Comparison of ENCODE assay signal across 8 cellular contexts in genomic region chr22:29267858-29268510, GRCh38. TPM values are rescaled to one million over a fixed set of nuclear protein-coding genes. Genes with fewer than 3 reads are reported as not detected.
DNase-seq lines count a peak whose midpoint lies in the region; ATAC-seq and TF ChIP-seq lines count a peak whose summit lies in the region.

Gene EWSR1 (plus strand): TSS chr22:29268268. CDS start chr22:29268337, 69 bp downstream.
Gene RHBDD3 (minus strand): TSS chr22:29267981. CDS start chr22:29265626, 2,355 bp downstream.

- H3K27me3 Mint-ChIP-seq in IgD-negative memory B cell = no peaks in the 10 kb centered on the region

- peak within 1 kb of the TSS; percentile 94 to 99 (median 98) for H3K4me3 Mint-ChIP-seq in IgD-negative memory B cell

- H3K9me3 ChIP-seq in mononuclear cell (ENCODE audit: low read depth, low read length) = no peaks in the 10 kb centered on the region

- peaks cover 8% of the 10 kb centered on the region for H3K36me3 Mint-ChIP-seq in IgD-negative memory B cell

- H3K27ac Mint-ChIP-seq in IgD-negative memory B cell = peak within 1 kb of the TSS; percentile 98 to 100 (median 99)

- peak; percentile 95 for DNase-seq in DMS 273 (lab: John Stamatoyannopoulos, UW; ENCODE audit: unreplicated experiment)
- DNase-seq in OCI-M1 (lab: John Stamatoyannopoulos, UW) = peak; percentile 98
- peak; percentile 94 for DNase-seq in activated T-cell treated with anti-CD3 and anti-CD28 coated beads for 24 hours (ENCODE audit: low read depth)
- peak; percentile 97 for DNase-seq in epithelial cell of esophagus (ENCODE audit: low read depth)
- peak; percentile 93 for DNase-seq in stimulated activated CD8-positive, alpha-beta memory T cell treated with anti-CD3 and anti-CD28 coated beads, Interleukin-2, amount 100 ng/mL, for 48 hours (ENCODE audit: low read depth in 2 of 2)

- H3K4me1 Mint-ChIP-seq in IgD-negative memory B cell = peaks cover 29 to 55% (median 43%) of the 10 kb centered on the region in 3 donors

- H3K27me3 ChIP-seq in mononuclear cell (ENCODE audit: insufficient read depth, low read length) = no peaks in the 10 kb centered on the region

- H3K9me3 Mint-ChIP-seq in IgD-negative memory B cell = no peaks in the 10 kb centered on the region

- ATAC-seq in GM21529 (IDR thresholded peaks at IDR 0.05; ENCODE audit: unreplicated experiment) = peak; percentile 77

- peaks cover 46% of the 10 kb centered on the region for H3K4me1 ChIP-seq in mononuclear cell (ENCODE audit: insufficient read depth, low read length)

- H3K4me3 ChIP-seq in epithelial cell of esophagus (ENCODE audit: low read length) (peak within 1 kb of the TSS; percentile 85), mononuclear cell (ENCODE audit: low read length) (peak within 1 kb of the TSS; percentile 95)

- TF ChIP-seq CTCF in epithelial cell of esophagus (IDR thresholded peaks at IDR 0.05; ENCODE audit: insufficient read depth, low read depth, low read length, missing control alignments) = no peak

RNA-seq across cellular contexts. Expression of gene EWSR1, which starts in this region (rescaled TPM):
- polyA plus RNA-seq in IgD-negative memory B cell = 211 TPM
- 204 TPM for total RNA-seq in mononuclear cell

RNA-seq across cellular contexts. Expression of gene RHBDD3, which starts in this region (rescaled TPM):
- polyA plus RNA-seq in IgD-negative memory B cell = 9.7 TPM
- total RNA-seq in mononuclear cell = 8.1 TPM

Comparison
In these comparisons a context has a peak if more than half of its experiments do, and no peak if none do; other contexts are left out.
1. Peak in every context shown above with its lines: DNase-seq, ATAC-seq and H3K4me3 ChIP-seq.